ENCODE assay signal across 20 cellular contexts in genomic region chr11:35393093-35393492, GRCh38. TPM values are rescaled to one million over a fixed set of nuclear protein-coding genes. Genes with fewer than 3 reads are reported as not detected.
DNase-seq lines count a peak whose midpoint lies in the region; ATAC-seq and TF ChIP-seq lines count a peak whose summit lies in the region.
"Had no signal": no experiment of that assay in that cellular context is flagged by ENCODE, and none has a peak within 500 bp of the region (broad histone marks: within the 10 kb centered on the region; RNA-seq: fewer than 3 reads in every experiment).

No MANE protein-coding gene starts in this region.

- CTCF ChIA-PET in RWPE1 (lab: Yijun Ruan, JAX): interaction anchor here (0.5 to 0.7 kb wide), 4 partner anchors 129 to 1130 kb away, joined by 3 to 5 read pairs (median 4); no protein-coding TSS in a partner anchor
- CTCF ChIA-PET in activated CD4-positive, alpha-beta memory T cell treated with anti-CD3 and anti-CD28 coated beads for 36 hours (lab: Charles Lee): interaction anchor here (0.5 to 6.8 kb wide), 18 partner anchors 11 to 806 kb away, joined by 3 to 151 read pairs (median 6); no protein-coding TSS in a partner anchor

- peaks cover 9 to 15% of the 10 kb centered on the region in 2 donors for H3K27me3 Mint-ChIP-seq in natural killer cell treated with Interleukin-12 subunit alpha and Interleukin-12 subunit beta and Interleukin-15 and Interleukin-18, amount 100 ng/mL, for 72 hours
- peaks cover 7% of the 10 kb centered on the region for H3K27me3 Mint-ChIP-seq in activated CD4-positive, alpha-beta memory T cell treated with anti-CD3 and anti-CD28 coated beads for 36 hours

- intact Hi-C loops in activated CD4-positive, alpha-beta memory T cell treated with anti-CD3 and anti-CD28 coated beads for 36 hours (cut with micrococcal nuclease): loop anchor here (5.0 kb wide), 3 partner anchors 551 to 881 kb away; partner anchors contain the start of gene ELF5

- H3K27ac Mint-ChIP-seq in natural killer cell treated with Interleukin-12 subunit alpha and Interleukin-12 subunit beta and Interleukin-15 and Interleukin-18, amount 100 ng/mL, for 72 hours: no peak overlapping the region
- H3K27ac Mint-ChIP-seq in activated CD4-positive, alpha-beta memory T cell treated with anti-CD3 and anti-CD28 coated beads for 36 hours: no peak overlapping the region
- H3K27ac Mint-ChIP-seq: activated naive CD8-positive, alpha-beta T cell treated with anti-CD3 and anti-CD28 coated beads, Interleukin-2, amount 50 U/mL, for 24 hours; T-helper 1 cell treated with Interleukin-12 subunit alpha and Interleukin-12 subunit beta and Interleukin-4 antibody, amounts not matched to agents 30 μg/mL and 1 μg/mL, for 36 hours had no signal

- TF ChIP-seq CTCF in NB4 (IDR thresholded peaks at IDR 0.05; ENCODE audit: low read depth, low read length) (no peak), RWPE1 (conservative IDR thresholded peaks at IDR 0.05; ENCODE audit: low read depth) (no peak)

- ATAC-seq in SK-N-SH treated with all-trans-retinoic acid at 6 μM for 48 hours: peak; percentile 13; the same call in 1 of the 3 replicates
- ATAC-seq in natural killer cell treated with Interleukin-12 subunit alpha and Interleukin-12 subunit beta and Interleukin-15 and Interleukin-18, amount 100 ng/mL, for 72 hours: no peak
- ATAC-seq: lower lobe of right lung, right lobe of liver had no signal

- peaks cover 13 to 20% of the 10 kb centered on the region in 2 donors for H3K4me1 Mint-ChIP-seq in natural killer cell treated with Interleukin-12 subunit alpha and Interleukin-12 subunit beta and Interleukin-15 and Interleukin-18, amount 100 ng/mL, for 72 hours (ENCODE audit: low read depth in 2 of 2)
- H3K4me1 Mint-ChIP-seq in activated CD4-positive, alpha-beta memory T cell treated with anti-CD3 and anti-CD28 coated beads for 36 hours (ENCODE audit: low read depth): peaks cover 26% of the 10 kb centered on the region

- POLR2A ChIA-PET in RWPE1 (lab: Yijun Ruan, JAX; ENCODE audit: low non-redundant PET): no interaction called here
- POLR2A ChIA-PET in activated CD4-positive, alpha-beta memory T cell treated with anti-CD3 and anti-CD28 coated beads for 36 hours (lab: Charles Lee): no interaction called here

- no peak for TF ChIP-seq POLR2A in NB4 (IDR thresholded peaks at IDR 0.05; ENCODE audit: extremely low read depth, insufficient read length)

- H3K4me3 Mint-ChIP-seq in natural killer cell treated with Interleukin-12 subunit alpha and Interleukin-12 subunit beta and Interleukin-15 and Interleukin-18, amount 100 ng/mL, for 72 hours: no peak overlapping the region
- H3K4me3 Mint-ChIP-seq in activated CD4-positive, alpha-beta memory T cell treated with anti-CD3 and anti-CD28 coated beads for 36 hours: no peak overlapping the region
- H3K4me3 Mint-ChIP-seq: activated naive CD8-positive, alpha-beta T cell treated with anti-CD3 and anti-CD28 coated beads, Interleukin-2, amount 50 U/mL, for 24 hours; T-helper 1 cell treated with Interleukin-12 subunit alpha and Interleukin-12 subunit beta and Interleukin-4 antibody, amounts not matched to agents 30 μg/mL and 1 μg/mL, for 36 hours had no signal

- H3K4me3 ChIP-seq in NB4 (ENCODE audit: low read depth, low read length): no peak overlapping the region
- H3K4me3 ChIP-seq: breast epithelium, K562, lower lobe of right lung, right lobe of liver, upper lobe of right lung had no signal

- H3K9me3 Mint-ChIP-seq in natural killer cell treated with Interleukin-12 subunit alpha and Interleukin-12 subunit beta and Interleukin-15 and Interleukin-18, amount 100 ng/mL, for 72 hours: no peaks in the 10 kb centered on the region
- H3K9me3 Mint-ChIP-seq in activated CD4-positive, alpha-beta memory T cell treated with anti-CD3 and anti-CD28 coated beads for 36 hours: no peaks in the 10 kb centered on the region
- H3K9me3 Mint-ChIP-seq: activated naive CD8-positive, alpha-beta T cell treated with anti-CD3 and anti-CD28 coated beads, Interleukin-2, amount 50 U/mL, for 24 hours; T-helper 1 cell treated with Interleukin-12 subunit alpha and Interleukin-12 subunit beta and Interleukin-4 antibody, amounts not matched to agents 30 μg/mL and 1 μg/mL, for 36 hours had no signal

- H3K27ac ChIP-seq in RWPE1: no peak overlapping the region
- H3K27ac ChIP-seq: lower lobe of right lung, upper lobe of right lung had no signal

- peak; percentile 65 for DNase-seq in DMS79 (lab: John Stamatoyannopoulos, UW)
- peak; percentile 16 for DNase-seq in NB4 (ENCODE audit: low read depth)
- peak; percentile 31 for DNase-seq in left kidney (ENCODE audit: low read depth, low spot score)
- DNase-seq in RWPE1 (ENCODE audit: low spot score): no peak
- DNase-seq in natural killer cell treated with Interleukin-12 subunit alpha and Interleukin-12 subunit beta and Interleukin-15 and Interleukin-18, amount 100 ng/mL, for 72 hours (ENCODE audit: low spot score): no peak
- no peak for DNase-seq in activated CD4-positive, alpha-beta memory T cell treated with anti-CD3 and anti-CD28 coated beads for 36 hours
- DNase-seq: activated CD8-positive, alpha-beta memory T cell treated with anti-CD3 and anti-CD28 coated beads, Interleukin-2, amount 50 U/mL, for 48 hours; activated naive CD8-positive, alpha-beta T cell treated with anti-CD3 and anti-CD28 coated beads, Interleukin-2, amount 50 U/mL, for 24 hours; foreskin melanocyte; islet precursor cell; lower lobe of right lung; NCI-H1694; NCI-H510A treated with DMSO at 0.1 percent for 48 hours; right lobe of liver; SIG-M5; upper lobe of right lung had no signal

- no peaks in the 10 kb centered on the region for H3K36me3 Mint-ChIP-seq in natural killer cell treated with Interleukin-12 subunit alpha and Interleukin-12 subunit beta and Interleukin-15 and Interleukin-18, amount 100 ng/mL, for 72 hours
- no peaks in the 10 kb centered on the region for H3K36me3 Mint-ChIP-seq in activated CD4-positive, alpha-beta memory T cell treated with anti-CD3 and anti-CD28 coated beads for 36 hours

TF ChIP-seq in SK-N-SH treated with all-trans-retinoic acid at 6 μM for 48 hours, 23 proteins besides CTCF, POLR2A, EP300 and RAD21:
- no peak for TF ChIP-seq ZNF70 (CRISPR knock-in tag; IDR thresholded peaks at IDR 0.05)
- TF ChIP-seq TCF4 (CRISPR knock-in tag; IDR thresholded peaks at IDR 0.05; ENCODE audit: borderline replicate concordance): peak; percentile 48; the same call in 1 of the 2 replicates

RNA-seq across cellular contexts. Expression of gene SLC1A2, which starts 26.3 kb away (rescaled TPM):
- under 1 TPM in 1 of 2 donors, not detected in 1; 0.12 TPM for total RNA-seq in natural killer cell treated with Interleukin-12 subunit alpha and Interleukin-12 subunit beta and Interleukin-15 and Interleukin-18, amount 100 ng/mL, for 72 hours
- not detected for total RNA-seq in activated CD4-positive, alpha-beta memory T cell treated with anti-CD3 and anti-CD28 coated beads for 36 hours

Comparison
In these comparisons a context has a peak if more than half of its experiments do, and no peak if none do; other contexts are left out.
1. DNase-seq: peak in DMS79 (single experiment), NB4 (single experiment) and left kidney (single experiment); none in RWPE1 (single experiment), natural killer cell treated with Interleukin-12 subunit alpha and Interleukin-12 subunit beta and Interleukin-15 and Interleukin-18, amount 100 ng/mL, for 72 hours (single experiment) and activated CD4-positive, alpha-beta memory T cell treated with anti-CD3 and anti-CD28 coated beads for 36 hours (single experiment).